In genomic region chr1:12208764-12209494, GRCh38 we compare ENCODE assay signal across 8 cellular contexts. TPM values are rescaled to one million over a fixed set of nuclear protein-coding genes. Genes with fewer than 3 reads are reported as not detected.
A peak's percentile ranks its signal among the peaks of the same experiment; 100 is the strongest.
DNase-seq lines count a peak whose midpoint lies in the region; ATAC-seq lines count a peak whose summit lies in the region.

No MANE protein-coding gene starts in this region.

- peak overlapping the region; percentile 68 for H3K27ac Mint-ChIP-seq in activated CD4-positive, alpha-beta memory T cell treated with anti-CD3 and anti-CD28 coated beads, Interleukin-2, amount 10 ng/mL, durations not matched to agents 7 days and 5 days

- peaks cover 5% of the 10 kb centered on the region for H3K27me3 Mint-ChIP-seq in activated CD4-positive, alpha-beta memory T cell treated with anti-CD3 and anti-CD28 coated beads, Interleukin-2, amount 10 ng/mL, durations not matched to agents 7 days and 5 days

- peak; percentile 84 for DNase-seq in DMS53 (lab: John Stamatoyannopoulos, UW)
- DNase-seq in NCI-H82 treated with DMSO at 0.1 percent for 48 hours (lab: John Stamatoyannopoulos, UW; ENCODE audit: unreplicated experiment) = peak; percentile 15
- DNase-seq in activated CD4-positive, alpha-beta memory T cell treated with anti-CD3 and anti-CD28 coated beads, Interleukin-2, amount 10 ng/mL, durations not matched to agents 7 days and 5 days = peak; percentile 85
- peak; percentile 55 to 73 for DNase-seq in dermis microvascular lymphatic vessel endothelial cell (ENCODE audit: low read depth in 2 of 2)
- DNase-seq in lung microvascular endothelial cell (ENCODE audit: low read depth in 2 of 2) = peak; percentile 76 to 86
- peak; percentile 64 for DNase-seq in stimulated activated CD8-positive, alpha-beta memory T cell treated with anti-CD3 and anti-CD28 coated beads, Interleukin-12 subunit alpha, Interleukin-12 subunit beta, amount 100 ng/mL, for 4 hours (ENCODE audit: low read depth)

- H3K4me3 Mint-ChIP-seq in activated CD4-positive, alpha-beta memory T cell treated with anti-CD3 and anti-CD28 coated beads, Interleukin-2, amount 10 ng/mL, durations not matched to agents 7 days and 5 days = peak overlapping the region; percentile 20

- POLR2A ChIA-PET in activated CD4-positive, alpha-beta memory T cell treated with anti-CD3 and anti-CD28 coated beads, Interleukin-2, amount 10 ng/mL, durations not matched to agents 7 days and 5 days (lab: Charles Lee) = interaction anchor here (1.1 to 5.0 kb wide), 5 partner anchors 31 to 84 kb away, joined by 3 to 57 read pairs (median 12); no protein-coding TSS in a partner anchor

- CTCF ChIA-PET in activated CD4-positive, alpha-beta memory T cell treated with anti-CD3 and anti-CD28 coated beads, Interleukin-2, amount 10 ng/mL, durations not matched to agents 7 days and 5 days (lab: Charles Lee) = interaction anchor here (0.9 to 12.9 kb wide), 5 partner anchors 9 to 90 kb away, joined by 3 to 172 read pairs (median 5); no protein-coding TSS in a partner anchor

- no peaks in the 10 kb centered on the region for H3K9me3 Mint-ChIP-seq in activated CD4-positive, alpha-beta memory T cell treated with anti-CD3 and anti-CD28 coated beads, Interleukin-2, amount 10 ng/mL, durations not matched to agents 7 days and 5 days

- ATAC-seq in HG02938 (IDR thresholded peaks at IDR 0.05; ENCODE audit: unreplicated experiment) (peak; percentile 59), HG02973 (IDR thresholded peaks at IDR 0.05; ENCODE audit: unreplicated experiment) (no peak)

- peaks cover 43% of the 10 kb centered on the region for H3K36me3 Mint-ChIP-seq in activated CD4-positive, alpha-beta memory T cell treated with anti-CD3 and anti-CD28 coated beads, Interleukin-2, amount 10 ng/mL, durations not matched to agents 7 days and 5 days (ENCODE audit: low read depth)

- H3K4me1 Mint-ChIP-seq in activated CD4-positive, alpha-beta memory T cell treated with anti-CD3 and anti-CD28 coated beads, Interleukin-2, amount 10 ng/mL, durations not matched to agents 7 days and 5 days = peaks cover 66% of the 10 kb centered on the region

RNA-seq across cellular contexts. Expression of gene VPS13D, which starts 20.9 kb away (rescaled TPM):
- total RNA-seq in activated CD4-positive, alpha-beta memory T cell treated with anti-CD3 and anti-CD28 coated beads, Interleukin-2, amount 10 ng/mL, durations not matched to agents 7 days and 5 days = 10 to 100 TPM; 28.1 to 31.4 TPM
- total RNA-seq in dermis microvascular lymphatic vessel endothelial cell = 22.9 and 28.4 TPM in 2 replicates
- total RNA-seq in lung microvascular endothelial cell = 20.9 and 28.8 TPM in 2 replicates

RNA-seq across cellular contexts. Expression of gene TNFRSF1B, which starts 42.1 kb away (rescaled TPM):
- total RNA-seq in activated CD4-positive, alpha-beta memory T cell treated with anti-CD3 and anti-CD28 coated beads, Interleukin-2, amount 10 ng/mL, durations not matched to agents 7 days and 5 days = 100 to 1,000 TPM; 434 to 447 TPM
- total RNA-seq in dermis microvascular lymphatic vessel endothelial cell (12.4 and 14.8 TPM in 2 replicates), lung microvascular endothelial cell (3.8 and 8.7 TPM in 2 replicates)

Comparison
In these comparisons a context has a peak if more than half of its experiments do, and no peak if none do; other contexts are left out.
1. DNase-seq: peak in every context shown above with its lines; median percentile 85 in activated CD4-positive, alpha-beta memory T cell treated with anti-CD3 and anti-CD28 coated beads, Interleukin-2, amount 10 ng/mL, durations not matched to agents 7 days and 5 days; 84 in DMS53; 81 in lung microvascular endothelial cell; 64 in dermis microvascular lymphatic vessel endothelial cell; 64 in stimulated activated CD8-positive, alpha-beta memory T cell treated with anti-CD3 and anti-CD28 coated beads, Interleukin-12 subunit alpha, Interleukin-12 subunit beta, amount 100 ng/mL, for 4 hours; 15 in NCI-H82 treated with DMSO at 0.1 percent for 48 hours.
2. RNA of gene TNFRSF1B, which starts 42.1 kb away (total RNA-seq): 434 to 447 TPM in activated CD4-positive, alpha-beta memory T cell treated with anti-CD3 and anti-CD28 coated beads, Interleukin-2, amount 10 ng/mL, durations not matched to agents 7 days and 5 days; 12.4 to 14.8 TPM in dermis microvascular lymphatic vessel endothelial cell and 3.8 to 8.7 TPM in lung microvascular endothelial cell; every median in the first group is over 10 times any median in the second.